8 cellular contexts compared by ENCODE assay signal in the genomic region with DNA sequence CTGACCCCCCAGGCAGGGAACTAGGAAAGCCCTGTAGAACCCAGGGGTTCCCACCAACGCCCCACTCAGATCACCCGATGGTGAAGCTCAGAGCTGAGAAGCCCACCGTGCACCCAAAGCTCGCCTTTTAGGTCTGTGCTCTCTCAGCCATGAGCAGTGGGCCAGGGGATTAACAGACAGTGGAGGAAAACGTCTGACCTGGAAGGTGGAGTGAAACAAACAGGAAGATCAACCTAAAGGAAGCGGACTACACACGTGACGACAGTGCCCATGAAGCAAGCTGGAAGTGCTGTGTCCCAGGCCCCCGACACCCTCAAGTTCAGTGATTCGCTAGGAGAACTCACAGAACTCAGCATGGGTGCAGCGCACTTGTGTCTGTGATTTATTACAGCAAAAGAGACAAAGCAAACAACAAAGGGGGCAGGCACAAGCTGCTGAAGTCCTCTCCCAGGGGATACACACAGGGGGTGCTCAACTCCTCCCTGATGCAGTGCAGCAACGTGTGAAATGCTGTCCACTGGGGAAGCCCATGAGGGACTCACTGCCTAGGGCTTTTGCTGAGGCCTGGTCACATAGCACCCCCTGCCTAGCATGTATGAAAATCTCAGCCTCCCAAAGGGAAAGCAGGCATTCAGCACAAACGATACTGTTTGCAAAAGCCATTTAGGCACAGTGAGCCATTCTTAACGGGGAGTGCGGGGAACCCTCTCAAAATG. TPM values are rescaled to one million over a fixed set of nuclear protein-coding genes. Genes with fewer than 3 reads are reported as not detected.
DNase-seq lines count a peak whose midpoint lies in the region; ATAC-seq and TF ChIP-seq lines count a peak whose summit lies in the region.

No MANE protein-coding gene starts in this region.

- ATAC-seq in GM23338 (peak; percentile 85), GM18520 (IDR thresholded peaks at IDR 0.05; ENCODE audit: unreplicated experiment) (no peak)

- H3K9me3 ChIP-seq in testis = no peaks in the 10 kb centered on the region

- H3K4me3 ChIP-seq in GM23338 = no peak overlapping the region
- H3K4me3 ChIP-seq in foreskin fibroblast (ENCODE audit: low read depth in 1 of 2, low read length in 2 of 2) = no peak overlapping the region
- no peak overlapping the region for H3K4me3 ChIP-seq in testis

- H3K27me3 ChIP-seq in GM23338 (ENCODE audit: insufficient read depth) (no peaks in the 10 kb centered on the region), testis (no peaks in the 10 kb centered on the region)

- no peak for TF ChIP-seq POLR2A in testis (IDR thresholded peaks at IDR 0.05)

- WGBS in testis, 2 donors = 72 to 77% methylated on average over 15 of the region's 15 CpGs

- H3K79me2 ChIP-seq in GM23338 (replicated peaks; ENCODE audit: insufficient read depth) = no peaks in the 10 kb centered on the region

- H3K27ac ChIP-seq in GM23338 (ENCODE audit: low read depth) (no peak overlapping the region), testis (no peak overlapping the region)

- peaks cover 6% of the 10 kb centered on the region for H3K27me3 Mint-ChIP-seq in GM23338 (ENCODE audit: insufficient read depth, low read depth, poor library complexity)

- DNase-seq in AG20443 (ENCODE audit: low spot score) (peak; percentile 35), GM23338 (ENCODE audit: low spot score) (peak; percentile 50), SHP77 (lab: John Stamatoyannopoulos, UW) (peak; percentile 67 to 77), foreskin fibroblast (peak in 1 of 2 donors; percentile 8), testis (peak; percentile 47), hepatic stellate cell (ENCODE audit: low spot score) (no peak), NCI-H2029 (lab: John Stamatoyannopoulos, UW) (no peak)

- H3K9me3 Mint-ChIP-seq in GM23338 = peaks cover 25% of the 10 kb centered on the region

- no peaks in the 10 kb centered on the region for H3F3A ChIP-seq in GM23338 (replicated peaks; ENCODE audit: low read depth)

- no peak overlapping the region for H3K27ac Mint-ChIP-seq in GM23338

- TF ChIP-seq CTCF in GM23338 (conservative IDR thresholded peaks at IDR 0.05; ENCODE audit: low read depth in 2 of 2) = peak; percentile 27 to 58
- TF ChIP-seq CTCF in foreskin fibroblast (IDR thresholded peaks at IDR 0.05; ENCODE audit: low read depth, low read length) = peak; percentile 22
- no peak for TF ChIP-seq CTCF in testis (IDR thresholded peaks at IDR 0.05)

- H3K4me2 ChIP-seq in GM23338 = no peak overlapping the region

- H3K4me1 ChIP-seq in GM23338 (ENCODE audit: insufficient read depth) (no peaks in the 10 kb centered on the region), testis (no peaks in the 10 kb centered on the region)

- H4K20me1 ChIP-seq in GM23338 (replicated peaks; ENCODE audit: insufficient read depth) = no peaks in the 10 kb centered on the region

- intact Hi-C loops in testis (cut with DNase I; ENCODE audit: low total_unique reads) = no loop called here

- no peaks in the 10 kb centered on the region for H3K36me3 ChIP-seq in GM23338 (ENCODE audit: insufficient read depth)
- H3K36me3 ChIP-seq in testis (ENCODE audit: low read depth, missing control alignments) = no peaks in the 10 kb centered on the region

- H3K9me2 ChIP-seq in GM23338 (ENCODE audit: insufficient read depth) = no peaks in the 10 kb centered on the region

- H3K4me3 Mint-ChIP-seq in GM23338 = no peak overlapping the region

- H2AFZ ChIP-seq in GM23338 = peak overlapping the region; percentile 89

- peaks cover 8% of the 10 kb centered on the region; the same call in 2 of the 3 replicates for H3K36me3 Mint-ChIP-seq in GM23338 (ENCODE audit: low read depth)

- H3K4me1 Mint-ChIP-seq in GM23338 = no peaks in the 10 kb centered on the region; the same call in 2 of the 3 replicates

TF ChIP-seq in GM23338, 12 proteins besides CTCF, POLR2A, EP300 and RAD21 (continues in another document):
- no peak for TF ChIP-seq EZH2phosphoT487 (IDR thresholded peaks at IDR 0.05; ENCODE audit: unreplicated experiment)
- no peak for TF ChIP-seq POLR2AphosphoS5 (IDR thresholded peaks at IDR 0.05; ENCODE audit: low read depth)
- TF ChIP-seq, protein P1, sequence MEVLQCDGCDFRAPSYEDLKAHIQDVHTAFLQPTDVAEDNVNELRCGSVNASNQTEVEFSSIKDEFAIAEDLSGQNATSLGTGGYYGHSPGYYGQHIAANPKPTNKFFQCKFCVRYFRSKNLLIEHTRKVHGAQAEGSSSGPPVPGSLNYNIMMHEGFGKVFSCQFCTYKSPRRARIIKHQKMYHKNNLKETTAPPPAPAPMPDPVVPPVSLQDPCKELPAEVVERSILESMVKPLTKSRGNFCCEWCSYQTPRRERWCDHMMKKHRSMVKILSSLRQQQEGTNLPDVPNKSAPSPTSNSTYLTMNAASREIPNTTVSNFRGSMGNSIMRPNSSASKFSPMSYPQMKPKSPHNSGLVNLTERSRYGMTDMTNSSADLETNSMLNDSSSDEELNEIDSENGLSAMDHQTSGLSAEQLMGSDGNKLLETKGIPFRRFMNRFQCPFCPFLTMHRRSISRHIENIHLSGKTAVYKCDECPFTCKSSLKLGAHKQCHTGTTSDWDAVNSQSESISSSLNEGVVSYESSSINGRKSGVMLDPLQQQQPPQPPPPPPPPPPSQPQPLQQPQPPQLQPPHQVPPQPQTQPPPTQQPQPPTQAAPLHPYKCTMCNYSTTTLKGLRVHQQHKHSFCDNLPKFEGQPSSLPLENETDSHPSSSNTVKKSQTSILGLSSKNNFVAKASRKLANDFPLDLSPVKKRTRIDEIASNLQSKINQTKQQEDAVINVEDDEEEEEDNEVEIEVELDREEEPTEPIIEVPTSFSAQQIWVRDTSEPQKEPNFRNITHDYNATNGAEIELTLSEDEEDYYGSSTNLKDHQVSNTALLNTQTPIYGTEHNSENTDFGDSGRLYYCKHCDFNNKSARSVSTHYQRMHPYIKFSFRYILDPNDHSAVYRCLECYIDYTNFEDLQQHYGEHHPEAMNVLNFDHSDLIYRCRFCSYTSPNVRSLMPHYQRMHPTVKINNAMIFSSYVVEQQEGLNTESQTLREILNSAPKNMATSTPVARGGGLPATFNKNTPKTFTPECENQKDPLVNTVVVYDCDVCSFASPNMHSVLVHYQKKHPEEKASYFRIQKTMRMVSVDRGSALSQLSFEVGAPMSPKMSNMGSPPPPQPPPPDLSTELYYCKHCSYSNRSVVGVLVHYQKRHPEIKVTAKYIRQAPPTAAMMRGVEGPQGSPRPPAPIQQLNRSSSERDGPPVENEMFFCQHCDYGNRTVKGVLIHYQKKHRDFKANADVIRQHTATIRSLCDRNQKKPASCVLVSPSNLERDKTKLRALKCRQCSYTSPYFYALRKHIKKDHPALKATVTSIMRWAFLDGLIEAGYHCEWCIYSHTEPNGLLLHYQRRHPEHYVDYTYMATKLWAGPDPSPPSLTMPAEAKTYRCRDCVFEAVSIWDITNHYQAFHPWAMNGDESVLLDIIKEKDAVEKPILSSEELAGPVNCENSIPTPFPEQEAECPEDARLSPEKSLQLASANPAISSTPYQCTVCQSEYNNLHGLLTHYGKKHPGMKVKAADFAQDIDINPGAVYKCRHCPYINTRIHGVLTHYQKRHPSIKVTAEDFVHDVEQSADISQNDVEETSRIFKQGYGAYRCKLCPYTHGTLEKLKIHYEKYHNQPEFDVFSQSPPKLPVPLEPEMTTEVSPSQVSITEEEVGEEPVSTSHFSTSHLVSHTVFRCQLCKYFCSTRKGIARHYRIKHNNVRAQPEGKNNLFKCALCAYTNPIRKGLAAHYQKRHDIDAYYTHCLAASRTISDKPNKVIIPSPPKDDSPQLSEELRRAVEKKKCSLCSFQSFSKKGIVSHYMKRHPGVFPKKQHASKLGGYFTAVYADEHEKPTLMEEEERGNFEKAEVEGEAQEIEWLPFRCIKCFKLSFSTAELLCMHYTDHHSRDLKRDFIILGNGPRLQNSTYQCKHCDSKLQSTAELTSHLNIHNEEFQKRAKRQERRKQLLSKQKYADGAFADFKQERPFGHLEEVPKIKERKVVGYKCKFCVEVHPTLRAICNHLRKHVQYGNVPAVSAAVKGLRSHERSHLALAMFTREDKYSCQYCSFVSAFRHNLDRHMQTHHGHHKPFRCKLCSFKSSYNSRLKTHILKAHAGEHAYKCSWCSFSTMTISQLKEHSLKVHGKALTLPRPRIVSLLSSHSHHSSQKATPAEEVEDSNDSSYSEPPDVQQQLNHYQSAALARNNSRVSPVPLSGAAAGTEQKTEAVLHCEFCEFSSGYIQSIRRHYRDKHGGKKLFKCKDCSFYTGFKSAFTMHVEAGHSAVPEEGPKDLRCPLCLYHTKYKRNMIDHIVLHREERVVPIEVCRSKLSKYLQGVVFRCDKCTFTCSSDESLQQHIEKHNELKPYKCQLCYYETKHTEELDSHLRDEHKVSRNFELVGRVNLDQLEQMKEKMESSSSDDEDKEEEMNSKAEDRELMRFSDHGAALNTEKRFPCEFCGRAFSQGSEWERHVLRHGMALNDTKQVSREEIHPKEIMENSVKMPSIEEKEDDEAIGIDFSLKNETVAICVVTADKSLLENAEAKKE (CRISPR knock-in tag; IDR thresholded peaks at IDR 0.05) = no peak
- no peak for TF ChIP-seq NANOG (IDR thresholded peaks at IDR 0.05; ENCODE audit: borderline replicate concordance)
- TF ChIP-seq ZNF331 (CRISPR knock-in tag; IDR thresholded peaks at IDR 0.05; ENCODE audit: low read depth) = no peak
- no peak for TF ChIP-seq EZH2 (IDR thresholded peaks at IDR 0.05; ENCODE audit: low read depth, unreplicated experiment)
- no peak for TF ChIP-seq STAT1 (IDR thresholded peaks at IDR 0.05; ENCODE audit: unreplicated experiment)
- TF ChIP-seq CREB1 (CRISPR knock-in tag; IDR thresholded peaks at IDR 0.05; ENCODE audit: low read depth) = no peak

RNA-seq across cellular contexts. Expression of a gene that starts 43.5 kb away (rescaled TPM):
- total RNA-seq in GM23338 (2014; rRNA removed; shearing (Covaris generic)) = 1.6 and 2.1 TPM in 2 replicates
- polyA plus RNA-seq in GM23338 (2016; fragmentation: Nextera tagmentation; extraction: Ambion mirVana) (1.7 and 2.3 TPM in 2 replicates), testis (ENCODE audit: insufficient read depth, low read depth, low replicate concordance) (62.0 TPM)
- 10 to 100 TPM; 16.0 to 26.7 TPM for total RNA-seq in testis

RNA-seq across cellular contexts. Expression of a gene that starts 50.7 kb away (rescaled TPM):
- total RNA-seq in GM23338 (2014; rRNA removed; shearing (Covaris generic)) = 0.27 TPM in 1 of 2 replicates, not detected in the other
- polyA plus RNA-seq in GM23338 (2016; fragmentation: Nextera tagmentation; extraction: Ambion mirVana) = 0.10 TPM in 1 of 2 replicates, not detected in the other
- 1 to 10 TPM; 2.8 to 2.9 TPM for total RNA-seq in testis
- polyA plus RNA-seq in testis (ENCODE audit: insufficient read depth, low read depth, low replicate concordance) = 2.6 TPM

Comparison
In these comparisons a context has a peak if more than half of its experiments do, and no peak if none do; other contexts are left out.
1. DNase-seq: peak in AG20443 (single experiment), GM23338 (single experiment), SHP77 (2 of 2) and testis (single experiment); none in hepatic stellate cell (single experiment) and NCI-H2029 (single experiment).
2. CTCF ChIP-seq: peak in GM23338 (2 of 2) and foreskin fibroblast (single experiment); none in testis (0 of 3).